Comparison of ENCODE assay signal across 3 cellular contexts in the genomic region with DNA sequence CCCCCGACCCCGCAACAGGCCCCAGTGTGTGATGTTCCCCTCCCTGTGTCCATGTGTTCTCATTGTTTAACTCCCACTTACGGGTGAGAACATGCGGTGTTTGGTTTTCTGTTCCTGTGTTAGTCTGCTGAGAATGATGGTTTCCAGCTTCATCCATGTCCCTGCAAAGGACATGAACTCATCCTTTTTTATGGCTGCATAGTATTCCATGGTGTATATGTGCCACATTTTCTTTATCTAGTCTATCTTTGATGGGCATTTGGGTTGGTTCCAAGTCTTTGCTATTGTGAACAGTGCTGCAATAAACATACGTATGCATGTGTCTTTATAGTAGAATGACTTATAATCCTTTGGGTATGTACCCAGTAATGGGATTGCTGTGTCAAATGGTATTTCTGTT.
DNase-seq lines count a peak whose midpoint lies in the region; ATAC-seq, FAIRE-seq and TF ChIP-seq lines count a peak whose summit lies in the region.
"Not testable (repeated sequence)": the region's sequence is repeated elsewhere in the genome, so short reads cannot be mapped to it uniquely, and the experiment has no call there.

No MANE protein-coding gene starts in this region.

- H3K36me3 ChIP-seq in HEK293 (ENCODE audit: control insufficient read depth in 2 of 2, insufficient read depth in 1 of 2, low read length in 2 of 2); K562 (ENCODE audit: control insufficient read depth, insufficient read depth, low read length): not testable (repeated sequence)

- not testable (repeated sequence) for H3K27ac ChIP-seq in HEK293 (ENCODE audit: extremely low read depth, low read depth, low read length); K562 (ENCODE audit: extremely low read depth, low read depth, low read length)

- not testable (repeated sequence) for H3K4me2 ChIP-seq in K562 (ENCODE audit: insufficient read depth, low read length)

- FAIRE-seq in K562 (lab: Jason Lieb, UNC), result not testable (repeated sequence)

- not testable (repeated sequence) for TF ChIP-seq POLR2A in K562 (conservative IDR thresholded peaks at IDR 0.05)

- not testable (repeated sequence) for H3K4me1 ChIP-seq in HEK293 (ENCODE audit: control insufficient read depth, insufficient read depth, low read length); K562 (replicated peaks in 1 of 2; ENCODE audit: control insufficient read depth in 2 of 2, insufficient read depth in 2 of 2, low read length in 2 of 2)

- 84% methylated on average over 5 of the region's 5 CpGs for WGBS in K562 (ENCODE audit: insufficient coverage, low coverage, missing lambda C conversion rate)

- intact Hi-C loops in K562 (cut with micrococcal nuclease), result not testable (repeated sequence)

- not testable (repeated sequence) for H3K27me3 ChIP-seq in K562 (ENCODE audit: control insufficient read depth in 2 of 2, insufficient read depth in 2 of 2, low read length in 2 of 2)

- not testable (repeated sequence) for TF ChIP-seq RAD21 in K562 (CRISPR knock-in tag; conservative IDR thresholded peaks at IDR 0.05 in 1 of 2, IDR thresholded peaks at IDR 0.05 in 1 of 2)

- POLR2A ChIA-PET in HEK293 (lab: Yijun Ruan, JAX); K562 (lab: Yijun Ruan, JAX): not testable (repeated sequence)

- H3K79me2 ChIP-seq in K562 (ENCODE audit: control insufficient read depth, insufficient read depth, low read length), result not testable (repeated sequence)

- not testable (repeated sequence) for TF ChIP-seq CTCF in HEK293 (tag by site-specific recombination; IDR thresholded peaks at IDR 0.05); K562 (IDR thresholded peaks at IDR 0.05 in 2 of 3, conservative IDR thresholded peaks at IDR 0.05 in 1 of 3; ENCODE audit: insufficient read depth in 2 of 3, low read depth in 1 of 3, low read length in 3 of 3)

- not testable (repeated sequence) for H3K9me1 ChIP-seq in K562 (ENCODE audit: control insufficient read depth, insufficient read depth, low read length)

- CTCF ChIA-PET in HEK293 (lab: Yijun Ruan, JAX); K562 (lab: Yijun Ruan, JAX; ENCODE audit: low intra/inter-chr PET ratio): not testable (repeated sequence)

- H3K9ac ChIP-seq in K562 (ENCODE audit: insufficient read depth in 1 of 2, low read depth in 2 of 2, low read length in 2 of 2), result not testable (repeated sequence)

- BruUV-seq in K562 (replicated peaks; lab: Mats Ljungman, UMichigan), result not testable (repeated sequence)

- not testable (repeated sequence) for H4K20me1 ChIP-seq in K562 (replicated peaks; ENCODE audit: control insufficient read depth, insufficient read depth, low read length)

- not testable (repeated sequence) for DNase-seq in K562 (ENCODE audit: extremely low read depth in 1 of 4, low spot score in 3 of 4)

- H2AFZ ChIP-seq in K562 (ENCODE audit: low read depth, low read length), result not testable (repeated sequence)

- not testable (repeated sequence) for H3K4me3 ChIP-seq in HEK293 (ENCODE audit: low read depth, low read length); K562

- H3K9me3 ChIP-seq in HEK293 (ENCODE audit: control insufficient read depth, insufficient read depth, low read depth, low read length); K562 (replicated peaks; ENCODE audit: control insufficient read depth, insufficient read depth, low read depth, low read length): not testable (repeated sequence)

- not testable (repeated sequence) for ATAC-seq in SK-N-SH treated with all-trans-retinoic acid at 6 μM for 48 hours, K562

- not testable (repeated sequence) for TF ChIP-seq EP300 in K562 (IDR thresholded peaks at IDR 0.05; ENCODE audit: low read length)

- in situ Hi-C loops in K562 (cut with MboI), result not testable (repeated sequence)

TF ChIP-seq in HEK293, 187 proteins besides CTCF, POLR2A, EP300 and RAD21:
- TF ChIP-seq ZNF146 (tag by site-specific recombination; IDR thresholded peaks at IDR 0.05), result peak; percentile 89

TF ChIP-seq in SK-N-SH treated with all-trans-retinoic acid at 6 μM for 48 hours, 23 proteins besides CTCF, POLR2A, EP300 and RAD21:
- peak; percentile 55 for TF ChIP-seq ZNF8 (CRISPR knock-in tag; IDR thresholded peaks at IDR 0.05)

TF ChIP-seq in K562, 482 proteins besides CTCF, POLR2A, EP300 and RAD21:
- TF ChIP-seq BCOR (IDR thresholded peaks at IDR 0.05) (peak; percentile 55; the same call in 1 of the 2 replicates), ZNF146 (CRISPR knock-in tag; IDR thresholded peaks at IDR 0.05; ENCODE audit: unreplicated experiment) (peak; percentile 58)
